In genomic region chr3:40765884-40766283, GRCh38 we compare ENCODE assay signal across 15 cellular contexts.
A peak's percentile ranks its signal among the peaks of the same experiment; 100 is the strongest.
DNase-seq lines count a peak whose midpoint lies in the region; ATAC-seq and TF ChIP-seq lines count a peak whose summit lies in the region.
"Had no signal": no experiment of that assay in that cellular context is flagged by ENCODE, and none has a peak within 500 bp of the region (broad histone marks: within the 10 kb centered on the region; RNA-seq: fewer than 3 reads in every experiment).

No MANE protein-coding gene starts in this region.

- H3K4me1 ChIP-seq in suprapubic skin = peaks cover 9% of the 10 kb centered on the region

- in situ Hi-C loops in astrocyte of the cerebellum (cut with HindIII; ENCODE audit: low sequenced_read_pairs) = no loop called here

- TF ChIP-seq CTCF in astrocyte of the cerebellum (IDR thresholded peaks at IDR 0.05; ENCODE audit: low read depth, low read length, missing control alignments) (no peak), suprapubic skin (IDR thresholded peaks at IDR 0.05) (no peak)

- H3K27ac Mint-ChIP-seq in stimulated activated memory B cell treated with anti-CD40 and anti-IgM and Interleukin-4, amounts not matched to agents 10 μg/mL and 1 μg/mL and 100 μg/mL, for 72 hours = peak overlapping the region; percentile 79
- H3K27ac Mint-ChIP-seq: activated CD4-positive, alpha-beta memory T cell treated with anti-CD3 and anti-CD28 coated beads, Interleukin-2, amount 10 ng/mL, durations not matched to agents 7 days and 5 days; activated naive CD8-positive, alpha-beta T cell treated with anti-CD3 and anti-CD28 coated beads, Interleukin-2, amount 10 ng/mL, durations not matched to agents 7 days and 5 days; naive B cell had no signal

- TF ChIP-seq EP300 in suprapubic skin (IDR thresholded peaks at IDR 0.05) = no peak

- H3K9me3 Mint-ChIP-seq in stimulated activated memory B cell treated with anti-CD40 and anti-IgM and Interleukin-4, amounts not matched to agents 10 μg/mL and 1 μg/mL and 100 μg/mL, for 72 hours = peaks cover 6% of the 10 kb centered on the region
- H3K9me3 Mint-ChIP-seq: activated CD4-positive, alpha-beta memory T cell treated with anti-CD3 and anti-CD28 coated beads, Interleukin-2, amount 10 ng/mL, durations not matched to agents 7 days and 5 days had no signal

- H3K27ac ChIP-seq in suprapubic skin = no peak overlapping the region

- H3K4me3 ChIP-seq in astrocyte of the cerebellum (ENCODE audit: low read depth, low read length) (no peak overlapping the region), suprapubic skin (no peak overlapping the region)

- DNase-seq in astrocyte of the cerebellum (ENCODE audit: low read depth) (peak; percentile 26), suprapubic skin (ENCODE audit: low spot score in 2 of 2) (no peak), NCI-H2196 (lab: John Stamatoyannopoulos, UW; ENCODE audit: unreplicated experiment) (no peak), AG08396 (ENCODE audit: low spot score) (no peak), activated T-cell treated with anti-CD3 and anti-CD28 coated beads for 4 hours (no peak)
- DNase-seq: activated CD4-positive, alpha-beta memory T cell treated with anti-CD3 and anti-CD28 coated beads, Interleukin-2, amount 10 ng/mL, durations not matched to agents 7 days and 5 days; activated naive CD8-positive, alpha-beta T cell treated with anti-CD3 and anti-CD28 coated beads, Interleukin-2, amount 10 ng/mL, durations not matched to agents 7 days and 5 days; DMS79 treated with DMSO at 0.1 percent for 48 hours; naive B cell; NCI-H69; stimulated activated CD4-positive, alpha-beta T cell treated with anti-CD3 and anti-CD28 coated beads, Interleukin-15, amount 100 ng/mL, for 24 hours; stimulated activated naive CD4-positive, alpha-beta T cell treated with Interleukin-2 at 50 U/mL for 16 hours had no signal

- peaks cover 28% of the 10 kb centered on the region for H3K4me1 Mint-ChIP-seq in stimulated activated memory B cell treated with anti-CD40 and anti-IgM and Interleukin-4, amounts not matched to agents 10 μg/mL and 1 μg/mL and 100 μg/mL, for 72 hours

- ATAC-seq in GM21360 (IDR thresholded peaks at IDR 0.05; ENCODE audit: unreplicated experiment) (peak; percentile 75), HG03025 (IDR thresholded peaks at IDR 0.05; ENCODE audit: low FRiP score, unreplicated experiment) (peak; percentile 72)
- peak; percentile 94 for ATAC-seq in stimulated activated memory B cell treated with anti-CD40 and anti-IgM and Interleukin-4, amounts not matched to agents 10 μg/mL and 1 μg/mL and 100 μg/mL, for 72 hours

- no peaks in the 10 kb centered on the region for H3K27me3 Mint-ChIP-seq in stimulated activated memory B cell treated with anti-CD40 and anti-IgM and Interleukin-4, amounts not matched to agents 10 μg/mL and 1 μg/mL and 100 μg/mL, for 72 hours

- H3K27me3 ChIP-seq in suprapubic skin = no peaks in the 10 kb centered on the region

- H3K9me3 ChIP-seq in suprapubic skin = peaks cover 4% of the 10 kb centered on the region

- no peak for TF ChIP-seq POLR2A in suprapubic skin (IDR thresholded peaks at IDR 0.05)

- WGBS in suprapubic skin = 46% methylated on average over 3 of the region's 3 CpGs

- peak overlapping the region; percentile 42 for H3K4me3 Mint-ChIP-seq in stimulated activated memory B cell treated with anti-CD40 and anti-IgM and Interleukin-4, amounts not matched to agents 10 μg/mL and 1 μg/mL and 100 μg/mL, for 72 hours
- H3K4me3 Mint-ChIP-seq: activated CD4-positive, alpha-beta memory T cell treated with anti-CD3 and anti-CD28 coated beads, Interleukin-2, amount 10 ng/mL, durations not matched to agents 7 days and 5 days; activated naive CD8-positive, alpha-beta T cell treated with anti-CD3 and anti-CD28 coated beads, Interleukin-2, amount 10 ng/mL, durations not matched to agents 7 days and 5 days; naive B cell had no signal

- no peaks in the 10 kb centered on the region for H3K36me3 Mint-ChIP-seq in stimulated activated memory B cell treated with anti-CD40 and anti-IgM and Interleukin-4, amounts not matched to agents 10 μg/mL and 1 μg/mL and 100 μg/mL, for 72 hours
- H3K36me3 Mint-ChIP-seq: activated naive CD8-positive, alpha-beta T cell treated with anti-CD3 and anti-CD28 coated beads, Interleukin-2, amount 10 ng/mL, durations not matched to agents 7 days and 5 days had no signal

- H3K36me3 ChIP-seq in suprapubic skin = no peaks in the 10 kb centered on the region
